In genomic region chr19:13162749-13163608, GRCh38 we compare ENCODE assay signal across 8 cellular contexts. TPM values are rescaled to one million over a fixed set of nuclear protein-coding genes. Genes with fewer than 3 reads are reported as not detected.
DNase-seq lines count a peak whose midpoint lies in the region; ATAC-seq, FAIRE-seq and TF ChIP-seq lines count a peak whose summit lies in the region.

No MANE protein-coding gene starts in this region.

- H2BK20ac ChIP-seq in H1 (ENCODE audit: low read length) = peak overlapping the region; percentile 90

- H4K5ac ChIP-seq in H1 (ENCODE audit: insufficient read length, low read depth, low read length) = peak overlapping the region; percentile 77

- H3K4me2 ChIP-seq in H1 (ENCODE audit: insufficient read depth in 1 of 2, low read depth in 2 of 2, low read length in 2 of 2) = peak overlapping the region; percentile 82 to 95

- peak overlapping the region; percentile 13 to 62 (median 46); a peak in 7 of 8 replicates for H3K4me3 ChIP-seq in H1 (ENCODE audit: extremely low read depth in 1 of 4, insufficient read depth in 2 of 4, low read depth in 3 of 4, low read length in 4 of 4)

- H3K4me1 Mint-ChIP-seq in activated CD8-positive, alpha-beta memory T cell treated with anti-CD3 and anti-CD28 coated beads, Interleukin-2, amount 10 ng/mL, durations not matched to agents 7 days and 5 days = peaks cover 78% of the 10 kb centered on the region

- peak overlapping the region; percentile 86 for H3K4me3 Mint-ChIP-seq in activated CD8-positive, alpha-beta memory T cell treated with anti-CD3 and anti-CD28 coated beads, Interleukin-2, amount 10 ng/mL, durations not matched to agents 7 days and 5 days

- no peak overlapping the region for H2AFZ ChIP-seq in H1 (ENCODE audit: low read length)

- H3K27ac Mint-ChIP-seq in activated CD8-positive, alpha-beta memory T cell treated with anti-CD3 and anti-CD28 coated beads, Interleukin-2, amount 10 ng/mL, durations not matched to agents 7 days and 5 days = peak overlapping the region; percentile 95

- H3K23ac ChIP-seq in H1 (ENCODE audit: insufficient read length) = no peak overlapping the region

- peak overlapping the region; percentile 10 to 74 (median 41) for H3K9ac ChIP-seq in H1 (replicated peaks in 1 of 4; ENCODE audit: extremely low read depth in 1 of 4, low read depth in 3 of 4, low read length in 3 of 4)

- H4K20me1 ChIP-seq in H1 (replicated peaks in 1 of 2; ENCODE audit: control insufficient read depth in 1 of 2, insufficient read depth in 2 of 2, low read length in 2 of 2) = no peaks in the 10 kb centered on the region

- H3K56ac ChIP-seq in H1 (replicated peaks; ENCODE audit: insufficient read length, low read depth, low read length) = peak overlapping the region; percentile 63

- DNase-seq in GM12891 (ENCODE audit: insufficient read length, low spot score) (no peak), HS-5 (ENCODE audit: low read depth) (peak; percentile 88), NOMO-1 treated with DMSO at 0.1 percent for 48 hours (lab: John Stamatoyannopoulos, UW; ENCODE audit: unreplicated experiment) (peak; percentile 90), H1 (ENCODE audit: low read depth in 1 of 2, low spot score in 2 of 2) (peak; percentile 92 to 96), mesenteric fat pad (ENCODE audit: low spot score) (peak; percentile 99)
- DNase-seq in activated CD8-positive, alpha-beta memory T cell treated with anti-CD3 and anti-CD28 coated beads, Interleukin-2, amount 10 ng/mL, durations not matched to agents 7 days and 5 days = peak; percentile 97
- peak; percentile 73 for DNase-seq in stimulated activated CD8-positive, alpha-beta memory T cell treated with anti-CD3 and anti-CD28 coated beads, Interleukin-12 subunit alpha, Interleukin-12 subunit beta, amount 100 ng/mL, for 4 hours (ENCODE audit: low read depth)

- H4K8ac ChIP-seq in H1 (ENCODE audit: extremely low read depth, insufficient read depth, low read length) = peak overlapping the region; percentile 68; the same call in 1 of the 2 replicates

- peak overlapping the region; percentile 99 for H3K18ac ChIP-seq in H1 (ENCODE audit: extremely low read depth, low read length)

- H3K23me2 ChIP-seq in H1 (ENCODE audit: low read depth, low read length) = peaks cover 13% of the 10 kb centered on the region; the same call in 1 of the 2 replicates

- peaks cover 9% of the 10 kb centered on the region for H3K36me3 Mint-ChIP-seq in activated CD8-positive, alpha-beta memory T cell treated with anti-CD3 and anti-CD28 coated beads, Interleukin-2, amount 10 ng/mL, durations not matched to agents 7 days and 5 days

- peak overlapping the region; percentile 8 for H3K14ac ChIP-seq in H1 (ENCODE audit: insufficient read length)

- POLR2A ChIA-PET in H1 (lab: Charles Lee; ENCODE audit: partially characterized antibody) = interaction anchor here (0.5 to 12.0 kb wide), 29 partner anchors 10 to 298 kb away, joined by 3 to 530 read pairs (median 4); partner anchors contain the start of genes IER2, NACC1, STX10 and TRMT1

- H2BK5ac ChIP-seq in H1 (ENCODE audit: low read depth, low read length) = peak overlapping the region; percentile 99

- H3K27me3 ChIP-seq in H1 (replicated peaks in 1 of 4; ENCODE audit: control insufficient read depth in 3 of 4, extremely low read depth in 1 of 4, insufficient read depth in 3 of 4, low read length in 3 of 4) = no peaks in the 10 kb centered on the region

- TF ChIP-seq CTCF in H1 (IDR thresholded peaks at IDR 0.05; ENCODE audit: control extremely low read depth in 1 of 3, insufficient read depth in 1 of 3, low read depth in 1 of 3, low read length in 3 of 3) = no peak

- no peaks in the 10 kb centered on the region for H3K9me3 ChIP-seq in H1 (ENCODE audit: insufficient read depth in 2 of 2, low read depth in 1 of 2, low read length in 1 of 2)

- ATAC-seq in activated CD8-positive, alpha-beta memory T cell treated with anti-CD3 and anti-CD28 coated beads, Interleukin-2, amount 10 ng/mL, durations not matched to agents 7 days and 5 days = peak; percentile 68
- ATAC-seq in GM19328 (IDR thresholded peaks at IDR 0.05; ENCODE audit: unreplicated experiment) = no peak

- H3K79me1 ChIP-seq in H1 (ENCODE audit: low read depth, low read length) = no peaks in the 10 kb centered on the region; the same call in 1 of the 2 replicates

- peak overlapping the region; percentile 100 for H3K4ac ChIP-seq in H1 (replicated peaks; ENCODE audit: insufficient read length, low read depth, low read length)

- H3K27ac ChIP-seq in H1 (ENCODE audit: low read depth, low read length) = peak overlapping the region; percentile 95

- peak overlapping the region; percentile 91 for H2BK120ac ChIP-seq in H1 (replicated peaks; ENCODE audit: low read depth, low read length)

- TF ChIP-seq POLR2A in GM12891 (IDR thresholded peaks at IDR 0.05; ENCODE audit: low read depth, low read length) (no peak), H1 (IDR thresholded peaks at IDR 0.05; ENCODE audit: control extremely low read depth in 1 of 2, low read depth in 2 of 2, low read length in 2 of 2) (peak; percentile 17 to 66)

- peak overlapping the region; percentile 43; the same call in 1 of the 2 replicates for H2AK5ac ChIP-seq in H1 (ENCODE audit: low read depth, low read length)

- no peak overlapping the region for H2BK15ac ChIP-seq in H1 (ENCODE audit: low read length)

- no peaks in the 10 kb centered on the region for H3K9me3 Mint-ChIP-seq in activated CD8-positive, alpha-beta memory T cell treated with anti-CD3 and anti-CD28 coated beads, Interleukin-2, amount 10 ng/mL, durations not matched to agents 7 days and 5 days (ENCODE audit: low read depth)

- TF ChIP-seq EP300 in H1 (IDR thresholded peaks at IDR 0.05; ENCODE audit: borderline replicate concordance in 1 of 2, low read depth in 2 of 2, low read length in 2 of 2) = no peak

- CTCF ChIA-PET in activated CD8-positive, alpha-beta memory T cell treated with anti-CD3 and anti-CD28 coated beads, Interleukin-2, amount 10 ng/mL, durations not matched to agents 7 days and 5 days (lab: Charles Lee) = interaction anchor here (0.8 to 6.3 kb wide), 6 partner anchors 7 to 32 kb away, joined by 3 to 58 read pairs (median 16); partner anchors contain the start of genes IER2 and STX10
- CTCF ChIA-PET in H1 (lab: Charles Lee; ENCODE audit: partially characterized antibody) = interaction anchor here (0.6 to 5.2 kb wide), 8 partner anchors 8 to 69 kb away, joined by 3 to 34 read pairs (median 4); no protein-coding TSS in a partner anchor

- FAIRE-seq in GM12891 (lab: Jason Lieb, UNC) (peak; percentile 89), H1 (lab: Jason Lieb, UNC) (no peak)

- H3K27me3 Mint-ChIP-seq in activated CD8-positive, alpha-beta memory T cell treated with anti-CD3 and anti-CD28 coated beads, Interleukin-2, amount 10 ng/mL, durations not matched to agents 7 days and 5 days = no peaks in the 10 kb centered on the region

- H4K91ac ChIP-seq in H1 (replicated peaks; ENCODE audit: insufficient read length, low read length) = peak overlapping the region; percentile 100

- WGBS in H1 (ENCODE audit: extremely low coverage in 1 of 2, insufficient coverage in 1 of 2, insufficient read length in 1 of 2, insufficient replicate concordance in 2 of 2, low coverage in 1 of 2, low lambda C conversion rate in 2 of 2, missing lambda C conversion rate in 1 of 2), 2 experiments = 5% methylated on average over 50 of the region's 57 CpGs; no CpG with 5 or more reads in 1 of the 2 experiments

- H3K4me1 ChIP-seq in H1 (replicated peaks in 1 of 4; ENCODE audit: control insufficient read depth in 3 of 4, insufficient read depth in 4 of 4, low read length in 3 of 4) = peaks cover 16 to 34% (median 18%) of the 10 kb centered on the region in 4 experiments

- H3K79me2 ChIP-seq in H1 (ENCODE audit: control insufficient read depth in 1 of 2, insufficient read depth in 2 of 2, low read length in 2 of 2) = no peaks in the 10 kb centered on the region

- peak overlapping the region; percentile 99 for H2BK12ac ChIP-seq in H1 (ENCODE audit: low read depth, low read length)

- no peaks in the 10 kb centered on the region for H3K36me3 ChIP-seq in H1 (ENCODE audit: control insufficient read depth in 2 of 4, insufficient read depth in 4 of 4, low read length in 3 of 4)

- TF ChIP-seq RAD21 in H1 (IDR thresholded peaks at IDR 0.05 in 1 of 2, conservative IDR thresholded peaks at IDR 0.05 in 1 of 2; ENCODE audit: low read depth in 2 of 2, low read length in 2 of 2) = no peak; a peak in 1 of 4 replicates

RNA-seq across cellular contexts. Expression of gene IER2, which starts 12.8 kb away (rescaled TPM):
- polyA plus RNA-seq in GM12891 (2012; ENCODE audit: low read depth, missing spikeins) = 61.4 TPM
- 100 to 1,000 TPM; 148 to 209 TPM for total RNA-seq in activated CD8-positive, alpha-beta memory T cell treated with anti-CD3 and anti-CD28 coated beads, Interleukin-2, amount 10 ng/mL, durations not matched to agents 7 days and 5 days
- total RNA-seq in H1 (2021; fragmentation: NEBNext Ultra II Directional; extraction: Animal tissue kit (Norgen Biotek cat#: 25700)) = 137 and 138 TPM in 2 replicates
- 84.5 and 151 TPM in 2 replicates for polyA plus RNA-seq in H1 (2011; rRNA removed)
- 66.0 TPM for polyA plus RNA-seq in H1 (2011; cell fraction: cytosol; rRNA removed)
- 110 TPM for polyA plus RNA-seq in H1 (2011; cell fraction: nucleus; rRNA removed)
- 106 to 120 TPM (median 111 TPM) in 4 replicates for polyA plus RNA-seq in H1 (2012, experiment 1 of 2)
- polyA plus RNA-seq in H1 (2012, experiment 2 of 2) = 92.0 TPM
- 105 TPM for polyA plus RNA-seq in H1 (2013, experiment 1 of 2)
- polyA plus RNA-seq in H1 (2013, experiment 2 of 2) = 105 TPM
- polyA minus RNA-seq in H1 (2011; rRNA and poly(A)+ RNA removed) = 6.0 and 9.9 TPM in 2 replicates
- 33.4 TPM for polyA minus RNA-seq in H1 (2011; cell fraction: cytosol; rRNA and poly(A)+ RNA removed)
- 81.9 TPM for polyA minus RNA-seq in H1 (2011; cell fraction: nucleus; rRNA and poly(A)+ RNA removed)
- 229 TPM for total RNA-seq in mesenteric fat pad

RNA-seq across cellular contexts. Expression of gene STX10, which starts 12.8 kb away (rescaled TPM):
- 42.4 TPM for polyA plus RNA-seq in GM12891 (2012; ENCODE audit: low read depth, missing spikeins)
- total RNA-seq in activated CD8-positive, alpha-beta memory T cell treated with anti-CD3 and anti-CD28 coated beads, Interleukin-2, amount 10 ng/mL, durations not matched to agents 7 days and 5 days = 10 to 100 TPM; 58.6 to 70.1 TPM
- 50.8 and 53.0 TPM in 2 replicates for total RNA-seq in H1 (2021; fragmentation: NEBNext Ultra II Directional; extraction: Animal tissue kit (Norgen Biotek cat#: 25700))
- polyA plus RNA-seq in H1 (2011; rRNA removed) = 80.1 and 86.8 TPM in 2 replicates
- 88.9 TPM for polyA plus RNA-seq in H1 (2011; cell fraction: cytosol; rRNA removed)
- 146 TPM for polyA plus RNA-seq in H1 (2011; cell fraction: nucleus; rRNA removed)
- 58.8 to 94.1 TPM (median 80.2 TPM) in 4 replicates for polyA plus RNA-seq in H1 (2012, experiment 1 of 2)
- 81.1 TPM for polyA plus RNA-seq in H1 (2012, experiment 2 of 2)
- polyA plus RNA-seq in H1 (2013, experiment 1 of 2) = 48.9 TPM
- 49.5 TPM for polyA plus RNA-seq in H1 (2013, experiment 2 of 2)
- 44.8 and 47.0 TPM in 2 replicates for polyA minus RNA-seq in H1 (2011; rRNA and poly(A)+ RNA removed)
- polyA minus RNA-seq in H1 (2011; cell fraction: cytosol; rRNA and poly(A)+ RNA removed) = 40.2 TPM
- polyA minus RNA-seq in H1 (2011; cell fraction: nucleus; rRNA and poly(A)+ RNA removed) = 36.6 TPM
- total RNA-seq in mesenteric fat pad = 45.4 TPM

RNA-seq across cellular contexts. Expression of gene NACC1, which starts 44.9 kb away (rescaled TPM):
- polyA plus RNA-seq in GM12891 (2012; ENCODE audit: low read depth, missing spikeins) = 24.0 TPM
- 10 to 100 TPM; 82.2 to 96.0 TPM for total RNA-seq in activated CD8-positive, alpha-beta memory T cell treated with anti-CD3 and anti-CD28 coated beads, Interleukin-2, amount 10 ng/mL, durations not matched to agents 7 days and 5 days
- 226 and 234 TPM in 2 replicates for total RNA-seq in H1 (2021; fragmentation: NEBNext Ultra II Directional; extraction: Animal tissue kit (Norgen Biotek cat#: 25700))
- polyA plus RNA-seq in H1 (2011; rRNA removed) = 301 and 541 TPM in 2 replicates
- polyA plus RNA-seq in H1 (2011; cell fraction: cytosol; rRNA removed) = 204 TPM
- polyA plus RNA-seq in H1 (2011; cell fraction: nucleus; rRNA removed) = 367 TPM
- 72.2 to 138 TPM (median 120 TPM) in 4 replicates for polyA plus RNA-seq in H1 (2012, experiment 1 of 2)
- 144 TPM for polyA plus RNA-seq in H1 (2012, experiment 2 of 2)
- polyA plus RNA-seq in H1 (2013, experiment 1 of 2) = 169 TPM
- 186 TPM for polyA plus RNA-seq in H1 (2013, experiment 2 of 2)
- polyA minus RNA-seq in H1 (2011; rRNA and poly(A)+ RNA removed) = 150 and 197 TPM in 2 replicates
- 187 TPM for polyA minus RNA-seq in H1 (2011; cell fraction: cytosol; rRNA and poly(A)+ RNA removed)
- 126 TPM for polyA minus RNA-seq in H1 (2011; cell fraction: nucleus; rRNA and poly(A)+ RNA removed)
- 45.2 TPM for total RNA-seq in mesenteric fat pad

RNA-seq across cellular contexts. Expression of gene TRMT1, which starts 46.4 kb away (rescaled TPM):
- polyA plus RNA-seq in GM12891 (2012; ENCODE audit: low read depth, missing spikeins) = 39.2 TPM
- 10 to 100 TPM; 43.2 to 50.2 TPM for total RNA-seq in activated CD8-positive, alpha-beta memory T cell treated with anti-CD3 and anti-CD28 coated beads, Interleukin-2, amount 10 ng/mL, durations not matched to agents 7 days and 5 days
- 96.6 and 99.3 TPM in 2 replicates for total RNA-seq in H1 (2021; fragmentation: NEBNext Ultra II Directional; extraction: Animal tissue kit (Norgen Biotek cat#: 25700))
- polyA plus RNA-seq in H1 (2011; rRNA removed) = 77.4 and 118 TPM in 2 replicates
- polyA plus RNA-seq in H1 (2011; cell fraction: cytosol; rRNA removed) = 94.9 TPM
- polyA plus RNA-seq in H1 (2011; cell fraction: nucleus; rRNA removed) = 298 TPM
- 66.0 to 95.2 TPM (median 84.7 TPM) in 4 replicates for polyA plus RNA-seq in H1 (2012, experiment 1 of 2)
- polyA plus RNA-seq in H1 (2012, experiment 2 of 2) = 75.5 TPM
- 69.1 TPM for polyA plus RNA-seq in H1 (2013, experiment 1 of 2)
- polyA plus RNA-seq in H1 (2013, experiment 2 of 2) = 65.4 TPM
- polyA minus RNA-seq in H1 (2011; rRNA and poly(A)+ RNA removed) = 38.6 and 46.1 TPM in 2 replicates
- 52.8 TPM for polyA minus RNA-seq in H1 (2011; cell fraction: cytosol; rRNA and poly(A)+ RNA removed)
- polyA minus RNA-seq in H1 (2011; cell fraction: nucleus; rRNA and poly(A)+ RNA removed) = 64.4 TPM
- total RNA-seq in mesenteric fat pad = 33.2 TPM
